9 cellular contexts compared by ENCODE assay signal in the genomic region with DNA sequence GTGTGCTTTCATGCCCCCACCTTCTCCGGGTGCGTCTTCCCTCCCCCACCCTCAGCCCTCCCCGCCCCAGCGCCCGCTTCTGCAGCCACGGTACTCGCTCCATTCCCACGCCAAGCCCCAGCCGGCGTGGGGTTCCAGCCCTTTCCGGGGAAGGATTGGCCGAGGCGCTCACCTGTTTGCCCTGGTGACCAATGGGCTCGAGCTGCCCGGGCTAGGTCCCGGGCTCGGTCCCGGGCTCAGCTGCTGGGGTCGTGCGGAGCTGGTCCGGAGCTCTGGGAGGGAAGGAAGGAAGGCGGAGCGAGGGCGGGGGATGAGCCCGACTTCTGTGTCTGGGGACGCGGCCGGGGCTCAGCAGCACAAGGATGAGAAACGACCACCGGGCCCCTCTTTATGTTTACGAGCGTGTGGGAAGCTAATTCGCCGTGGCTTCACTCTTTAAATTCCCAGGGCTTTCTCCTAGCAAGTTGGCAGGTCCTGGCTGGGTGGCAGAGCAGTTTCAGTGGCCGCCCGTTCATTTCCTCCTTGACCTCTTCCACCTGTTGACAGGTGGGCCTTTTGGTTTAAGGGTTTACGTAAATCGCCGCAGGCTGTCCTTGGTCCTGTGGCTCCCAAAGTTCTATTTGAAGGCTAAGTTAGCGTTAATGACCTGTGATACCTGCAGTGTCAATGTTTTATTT. TPM values are rescaled to one million over a fixed set of nuclear protein-coding genes. Genes with fewer than 3 reads are reported as not detected.
DNase-seq lines count a peak whose midpoint lies in the region; ATAC-seq and TF ChIP-seq lines count a peak whose summit lies in the region.
"Had no signal": no experiment of that assay in that cellular context is flagged by ENCODE, and none has a peak within 500 bp of the region (broad histone marks: within the 10 kb centered on the region; RNA-seq: fewer than 3 reads in every experiment).

A gene with protein sequence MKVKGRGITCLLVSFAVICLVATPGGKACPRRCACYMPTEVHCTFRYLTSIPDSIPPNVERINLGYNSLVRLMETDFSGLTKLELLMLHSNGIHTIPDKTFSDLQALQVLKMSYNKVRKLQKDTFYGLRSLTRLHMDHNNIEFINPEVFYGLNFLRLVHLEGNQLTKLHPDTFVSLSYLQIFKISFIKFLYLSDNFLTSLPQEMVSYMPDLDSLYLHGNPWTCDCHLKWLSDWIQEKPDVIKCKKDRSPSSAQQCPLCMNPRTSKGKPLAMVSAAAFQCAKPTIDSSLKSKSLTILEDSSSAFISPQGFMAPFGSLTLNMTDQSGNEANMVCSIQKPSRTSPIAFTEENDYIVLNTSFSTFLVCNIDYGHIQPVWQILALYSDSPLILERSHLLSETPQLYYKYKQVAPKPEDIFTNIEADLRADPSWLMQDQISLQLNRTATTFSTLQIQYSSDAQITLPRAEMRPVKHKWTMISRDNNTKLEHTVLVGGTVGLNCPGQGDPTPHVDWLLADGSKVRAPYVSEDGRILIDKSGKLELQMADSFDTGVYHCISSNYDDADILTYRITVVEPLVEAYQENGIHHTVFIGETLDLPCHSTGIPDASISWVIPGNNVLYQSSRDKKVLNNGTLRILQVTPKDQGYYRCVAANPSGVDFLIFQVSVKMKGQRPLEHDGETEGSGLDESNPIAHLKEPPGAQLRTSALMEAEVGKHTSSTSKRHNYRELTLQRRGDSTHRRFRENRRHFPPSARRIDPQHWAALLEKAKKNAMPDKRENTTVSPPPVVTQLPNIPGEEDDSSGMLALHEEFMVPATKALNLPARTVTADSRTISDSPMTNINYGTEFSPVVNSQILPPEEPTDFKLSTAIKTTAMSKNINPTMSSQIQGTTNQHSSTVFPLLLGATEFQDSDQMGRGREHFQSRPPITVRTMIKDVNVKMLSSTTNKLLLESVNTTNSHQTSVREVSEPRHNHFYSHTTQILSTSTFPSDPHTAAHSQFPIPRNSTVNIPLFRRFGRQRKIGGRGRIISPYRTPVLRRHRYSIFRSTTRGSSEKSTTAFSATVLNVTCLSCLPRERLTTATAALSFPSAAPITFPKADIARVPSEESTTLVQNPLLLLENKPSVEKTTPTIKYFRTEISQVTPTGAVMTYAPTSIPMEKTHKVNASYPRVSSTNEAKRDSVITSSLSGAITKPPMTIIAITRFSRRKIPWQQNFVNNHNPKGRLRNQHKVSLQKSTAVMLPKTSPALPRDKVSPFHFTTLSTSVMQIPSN (N-terminal part only) (minus strand): TSS at position 288 of the 677 bp plus-strand sequence. CDS start 2,352 bp downstream, outside the sequence.

- H3K4me3 ChIP-seq in astrocyte of the spinal cord (ENCODE audit: low read depth, low read length): peak within 1 kb of the TSS; percentile 52
- H3K4me3 ChIP-seq in subcutaneous abdominal adipose tissue (ENCODE audit: low read depth in 1 of 5, low read length in 5 of 5): peak within 1 kb of the TSS; percentile 60 to 78 (median 68)

- no peak within 1 kb of the TSS for H3K27ac ChIP-seq in subcutaneous abdominal adipose tissue (ENCODE audit: low read depth, low read length)

- no peaks in the 10 kb centered on the region for H3K36me3 ChIP-seq in subcutaneous abdominal adipose tissue (ENCODE audit: control insufficient read depth in 5 of 5, insufficient read depth in 5 of 5, low read length in 5 of 5)

- H3K27me3 ChIP-seq in subcutaneous abdominal adipose tissue (ENCODE audit: control insufficient read depth in 5 of 5, insufficient read depth in 4 of 5, low read length in 5 of 5): peaks cover 0 to 7% (median 0%) of the 10 kb centered on the region in 5 donors

- no peak for ATAC-seq in GM19397 (IDR thresholded peaks at IDR 0.05; ENCODE audit: unreplicated experiment)

- peak; percentile 14 for DNase-seq in DMS79 treated with DMSO at 0.1 percent for 48 hours (lab: John Stamatoyannopoulos, UW)
- DNase-seq in DMS79 (lab: John Stamatoyannopoulos, UW): no peak
- DNase-seq in astrocyte of the spinal cord (ENCODE audit: low read depth, low spot score): no peak
- peak; percentile 6 for DNase-seq in kidney tubule cell (ENCODE audit: low spot score)
- DNase-seq in NCI-H2171 treated with DMSO at 0.1 percent for 48 hours (lab: John Stamatoyannopoulos, UW): no peak
- DNase-seq in dermis blood vessel endothelial cell: no peak

- H3K9me3 ChIP-seq in subcutaneous abdominal adipose tissue (ENCODE audit: control insufficient read depth in 5 of 5, low read length in 5 of 5): no peaks in the 10 kb centered on the region

- in situ Hi-C loops in astrocyte of the spinal cord (cut with HindIII; ENCODE audit: low sequenced_read_pairs): no loop called here

- peaks cover 0 to 11% (median 10%) of the 10 kb centered on the region in 5 donors for H3K4me1 ChIP-seq in subcutaneous abdominal adipose tissue (ENCODE audit: control insufficient read depth in 5 of 5, insufficient read depth in 5 of 5, low read length in 5 of 5)

- H3K9ac ChIP-seq in subcutaneous abdominal adipose tissue (ENCODE audit: low read length in 5 of 5): peak within 1 kb of the TSS in 3 of 5 donors; percentile 6 to 52 (median 45)

- no peak for TF ChIP-seq CTCF in astrocyte of the spinal cord (IDR thresholded peaks at IDR 0.05; ENCODE audit: low read depth, low read length)

RNA-seq across cellular contexts. Expression of the gene that starts here (rescaled TPM):
- total RNA-seq in dermis blood vessel endothelial cell: under 0.01 and 0.05 TPM in 2 replicates
- total RNA-seq: natural killer cell treated with Interleukin-12 subunit alpha and Interleukin-12 subunit beta and Interleukin-15 and Interleukin-18, amount 100 ng/mL, for 72 hours had no signal

Comparison
In these comparisons a context has a peak if more than half of its experiments do, and no peak if none do; other contexts are left out.
1. DNase-seq: peak in DMS79 treated with DMSO at 0.1 percent for 48 hours (single experiment) and kidney tubule cell (single experiment); none in DMS79 (single experiment), astrocyte of the spinal cord (single experiment), NCI-H2171 treated with DMSO at 0.1 percent for 48 hours (single experiment) and dermis blood vessel endothelial cell (single experiment).